Comparison of ENCODE assay signal across 20 cellular contexts in genomic region chr4:52107745-52108144, GRCh38. TPM values are rescaled to one million over a fixed set of nuclear protein-coding genes. Genes with fewer than 3 reads are reported as not detected.
DNase-seq lines count a peak whose midpoint lies in the region; ATAC-seq and TF ChIP-seq lines count a peak whose summit lies in the region.
"Had no signal": no experiment of that assay in that cellular context is flagged by ENCODE, and none has a peak within 500 bp of the region (broad histone marks: within the 10 kb centered on the region; RNA-seq: fewer than 3 reads in every experiment).

No MANE protein-coding gene starts in this region.

- H3K4me1 Mint-ChIP-seq in HFFc6 (ENCODE audit: low read depth) (peaks cover 19% of the 10 kb centered on the region), CD14-positive monocyte (peaks cover 11% of the 10 kb centered on the region)
- no peaks in the 10 kb centered on the region for H3K4me1 Mint-ChIP-seq in activated CD4-positive, alpha-beta T cell treated with anti-CD3 and anti-CD28 coated beads, Interleukin-2, amount 10 ng/mL, durations not matched to agents 24 days and 14 days
- H3K4me1 Mint-ChIP-seq: activated CD8-positive, alpha-beta memory T cell treated with anti-CD3 and anti-CD28 coated beads, Interleukin-2, amount 10 ng/mL, durations not matched to agents 7 days and 5 days had no signal

- H3K36me3 Mint-ChIP-seq in HFFc6 (ENCODE audit: low read depth) (no peaks in the 10 kb centered on the region), CD14-positive monocyte (no peaks in the 10 kb centered on the region)
- H3K36me3 Mint-ChIP-seq in activated CD4-positive, alpha-beta T cell treated with anti-CD3 and anti-CD28 coated beads, Interleukin-2, amount 10 ng/mL, durations not matched to agents 24 days and 14 days (ENCODE audit: low read depth), result no peaks in the 10 kb centered on the region
- H3K36me3 Mint-ChIP-seq: activated CD8-positive, alpha-beta memory T cell treated with anti-CD3 and anti-CD28 coated beads, Interleukin-2, amount 10 ng/mL, durations not matched to agents 7 days and 5 days had no signal

- no peak overlapping the region for H3K4me3 ChIP-seq in fibroblast of mammary gland (ENCODE audit: control insufficient read depth, low read depth, low read length)
- H3K4me3 ChIP-seq: K562, skin epidermis, suprapubic skin had no signal

- ATAC-seq in GM19455 (IDR thresholded peaks at IDR 0.05; ENCODE audit: unreplicated experiment), result no peak
- ATAC-seq: activated CD4-positive, CD25-positive, alpha-beta regulatory T cell treated with anti-CD3 and anti-CD28 coated beads, Interleukin-2, amount 50 U/mL, for 24 hours; activated CD8-positive, alpha-beta memory T cell treated with anti-CD3 and anti-CD28 coated beads, Interleukin-2, amount 10 ng/mL, durations not matched to agents 7 days and 5 days; K562; left lobe of liver; Right ventricle myocardium inferior had no signal

- H3K9me3 Mint-ChIP-seq in HFFc6 (no peaks in the 10 kb centered on the region), CD14-positive monocyte (peaks cover 0 to 8% (median 2%) of the 10 kb centered on the region in 7 donors)
- H3K9me3 Mint-ChIP-seq in activated CD4-positive, alpha-beta T cell treated with anti-CD3 and anti-CD28 coated beads, Interleukin-2, amount 10 ng/mL, durations not matched to agents 24 days and 14 days, result no peaks in the 10 kb centered on the region

- TF ChIP-seq CTCF in AG09319 (IDR thresholded peaks at IDR 0.05; ENCODE audit: low read depth, low read length) (peak; percentile 16), HFFc6 (IDR thresholded peaks at IDR 0.05) (peak; percentile 46), fibroblast of mammary gland (conservative IDR thresholded peaks at IDR 0.05; ENCODE audit: control insufficient read depth, insufficient read depth, low read depth, low read length) (peak; percentile 33), CD14-positive monocyte (IDR thresholded peaks at IDR 0.05) (no peak)

- H3K27ac Mint-ChIP-seq in HFFc6 (no peak overlapping the region), CD14-positive monocyte (no peak overlapping the region)
- no peak overlapping the region for H3K27ac Mint-ChIP-seq in activated CD4-positive, alpha-beta T cell treated with anti-CD3 and anti-CD28 coated beads, Interleukin-2, amount 10 ng/mL, durations not matched to agents 24 days and 14 days
- H3K27ac Mint-ChIP-seq: activated CD8-positive, alpha-beta memory T cell treated with anti-CD3 and anti-CD28 coated beads, Interleukin-2, amount 10 ng/mL, durations not matched to agents 7 days and 5 days had no signal

- no peaks in the 10 kb centered on the region; the same call in 1 of the 2 replicates for H3K27me3 Mint-ChIP-seq in HFFc6 (ENCODE audit: insufficient read depth)
- no peaks in the 10 kb centered on the region for H3K27me3 Mint-ChIP-seq in activated CD4-positive, alpha-beta T cell treated with anti-CD3 and anti-CD28 coated beads, Interleukin-2, amount 10 ng/mL, durations not matched to agents 24 days and 14 days
- peaks cover 0 to 4% (median 0%) of the 10 kb centered on the region in 3 donors for H3K27me3 Mint-ChIP-seq in CD14-positive monocyte (ENCODE audit: low read depth in 3 of 3)

- in situ Hi-C loops in SK-MEL-5 (cut with HindIII; ENCODE audit: low pct_unique_long_range_greater_than_20kb, low sequenced_read_pairs), result no loop called here

- intact Hi-C loops in activated CD4-positive, alpha-beta T cell treated with anti-CD3 and anti-CD28 coated beads, Interleukin-2, amount 10 ng/mL, durations not matched to agents 24 days and 14 days (cut with micrococcal nuclease), result no loop called here
- intact Hi-C loops in CD14-positive monocyte (cut with micrococcal nuclease), result no loop called here

- H3K4me3 Mint-ChIP-seq in HFFc6, result no peak overlapping the region
- no peak overlapping the region for H3K4me3 Mint-ChIP-seq in activated CD4-positive, alpha-beta T cell treated with anti-CD3 and anti-CD28 coated beads, Interleukin-2, amount 10 ng/mL, durations not matched to agents 24 days and 14 days
- no peak overlapping the region for H3K4me3 Mint-ChIP-seq in CD14-positive monocyte
- H3K4me3 Mint-ChIP-seq: activated CD8-positive, alpha-beta memory T cell treated with anti-CD3 and anti-CD28 coated beads, Interleukin-2, amount 10 ng/mL, durations not matched to agents 7 days and 5 days had no signal

- DNase-seq in AG09319 (ENCODE audit: extremely low read depth, low read depth), result no peak
- DNase-seq in HFFc6, result no peak
- peak; percentile 30 for DNase-seq in SK-MEL-5 (ENCODE audit: low read depth, low spot score)
- DNase-seq in fibroblast of mammary gland (ENCODE audit: low read depth), result peak; percentile 25
- no peak for DNase-seq in cortex of kidney (lab: John Stamatoyannopoulos, UW)
- no peak for DNase-seq in activated CD4-positive, alpha-beta T cell treated with anti-CD3 and anti-CD28 coated beads, Interleukin-2, amount 10 ng/mL, durations not matched to agents 24 days and 14 days
- DNase-seq in CD14-positive monocyte (ENCODE audit: low spot score), result no peak
- DNase-seq: activated CD8-positive, alpha-beta memory T cell treated with anti-CD3 and anti-CD28 coated beads, Interleukin-2, amount 10 ng/mL, durations not matched to agents 7 days and 5 days; activated effector memory CD4-positive, alpha-beta T cell treated with Interleukin-2 at 50 U/mL for 16 hours; foreskin melanocyte; NCI-H1105 treated with DMSO at 0.1 percent for 48 hours; stimulated activated CD4-positive, alpha-beta T cell treated with anti-CD3 and anti-CD28 coated beads, Interleukin-4, amount 100 ng/mL, for 4 hours; stimulated activated CD8-positive, alpha-beta memory T cell treated with anti-CD3 and anti-CD28 coated beads, Interleukin-4, amount 100 ng/mL, for 48 hours had no signal

RNA-seq across cellular contexts. Expression of gene SPATA18, which starts 56.6 kb away (rescaled TPM):
- total RNA-seq in HFFc6 (2021; fragmentation: NEBNext Ultra II Directional; extraction: Animal tissue kit (Norgen Biotek cat#: 25700)), result 10 to 100 TPM in 5 of 6 experiments, 1 to 10 TPM in 1; 6.9 to 12.9 (median 12.0) TPM
- total RNA-seq in SK-MEL-5 (2014; rRNA removed; shearing (Covaris generic)), result not detected in 2 replicates
- polyA plus RNA-seq in SK-MEL-5 (2015; cell fraction: cytosol; rRNA removed), result not detected in 2 replicates
- not detected in 2 replicates for polyA plus RNA-seq in SK-MEL-5 (2015; cell fraction: nucleus; rRNA removed)
- total RNA-seq in activated CD4-positive, alpha-beta T cell treated with anti-CD3 and anti-CD28 coated beads, Interleukin-2, amount 10 ng/mL, durations not matched to agents 24 days and 14 days, result 0.07 TPM in 1 of 2 replicates, not detected in the other
- polyA plus RNA-seq in CD14-positive monocyte, result under 1 TPM in 1 of 2 donors, not detected in 1; 0.41 TPM
- polyA plus RNA-seq: K562 had no signal

Comparison
In these comparisons a context has a peak if more than half of its experiments do, and no peak if none do; other contexts are left out.
1. DNase-seq: peak in SK-MEL-5 (single experiment) and fibroblast of mammary gland (single experiment); none in AG09319 (single experiment), HFFc6 (single experiment), cortex of kidney (single experiment), activated CD4-positive, alpha-beta T cell treated with anti-CD3 and anti-CD28 coated beads, Interleukin-2, amount 10 ng/mL, durations not matched to agents 24 days and 14 days (single experiment) and CD14-positive monocyte (single experiment).